In the genomic region with DNA sequence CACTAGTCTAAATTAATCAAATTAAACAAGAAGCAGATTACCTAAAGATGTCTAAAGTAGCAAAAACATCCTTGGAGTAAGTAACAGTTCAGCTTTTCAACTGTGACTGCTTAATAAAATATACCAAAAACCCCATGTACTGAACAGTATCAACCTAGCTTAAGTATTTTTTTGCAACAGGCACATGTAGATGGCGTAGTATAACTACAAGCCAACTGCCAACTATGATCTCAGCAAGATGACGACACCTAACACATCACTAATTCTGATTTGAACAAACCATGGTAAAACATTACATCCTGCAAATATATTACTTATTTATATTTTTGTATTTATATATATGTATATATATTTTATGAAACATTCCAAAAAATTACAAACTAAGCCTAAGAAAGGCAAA, we compare ENCODE assay signal across 16 cellular contexts. TPM values are rescaled to one million over a fixed set of nuclear protein-coding genes. Genes with fewer than 3 reads are reported as not detected.
DNase-seq lines count a peak whose midpoint lies in the region; ATAC-seq, FAIRE-seq and TF ChIP-seq lines count a peak whose summit lies in the region.
"Had no signal": no experiment of that assay in that cellular context is flagged by ENCODE, and none has a peak within 500 bp of the region (broad histone marks: within the 10 kb centered on the region; RNA-seq: fewer than 3 reads in every experiment).

No MANE protein-coding gene starts in this region.

- H3K4me3 ChIP-seq in SK-N-SH (ENCODE audit: low read depth in 2 of 2, low read length in 1 of 2): no peak overlapping the region
- no peak overlapping the region for H3K4me3 ChIP-seq in neural progenitor cell
- H3K4me3 ChIP-seq: HAP-1, MG63, Peyer's patch had no signal

- H3K9ac ChIP-seq in SK-N-SH (no peak overlapping the region), neural progenitor cell (no peak overlapping the region)

- peaks cover 31 to 33% of the 10 kb centered on the region in 2 experiments for H3K36me3 ChIP-seq in SK-N-SH (replicated peaks in 1 of 2; ENCODE audit: control insufficient read depth in 1 of 2, insufficient read depth in 2 of 2, low read length in 1 of 2)
- H3K36me3 ChIP-seq in neural progenitor cell: peaks cover 14% of the 10 kb centered on the region

- H3F3A ChIP-seq in SK-N-SH (replicated peaks; ENCODE audit: insufficient read depth) (peaks cover 54% of the 10 kb centered on the region), neural progenitor cell (ENCODE audit: low read depth) (no peaks in the 10 kb centered on the region)

- H3K27ac ChIP-seq in SK-N-SH (ENCODE audit: low read depth in 2 of 2, low read length in 1 of 2): peak overlapping the region in 1 of 2 experiments; percentile 61
- H3K27ac ChIP-seq in neural progenitor cell: no peak overlapping the region
- H3K27ac ChIP-seq: brain microvascular endothelial cell, Peyer's patch had no signal

- H2AFZ ChIP-seq in SK-N-SH (ENCODE audit: low read depth): no peak overlapping the region
- H2AFZ ChIP-seq in neural progenitor cell (replicated peaks): no peak overlapping the region

- H4K20me1 ChIP-seq in SK-N-SH (ENCODE audit: insufficient read depth): peaks cover 94% of the 10 kb centered on the region
- H4K20me1 ChIP-seq in neural progenitor cell (ENCODE audit: low read depth): peaks cover 90% of the 10 kb centered on the region

- H3K9me3 Mint-ChIP-seq in neural progenitor cell: peaks cover 13% of the 10 kb centered on the region

- H3K27me3 Mint-ChIP-seq in neural progenitor cell (ENCODE audit: insufficient read depth, low read depth): peaks cover 2% of the 10 kb centered on the region

- CTCF ChIA-PET in SK-N-SH (lab: Yijun Ruan, JAX): interaction anchor here (1.3 to 2.8 kb wide), 5 partner anchors 9 to 72 kb away, joined by 3 to 16 read pairs (median 4); a partner anchor contains a TSS

- peak; percentile 20; the same call in 2 of the 3 replicates for ATAC-seq in SK-N-SH treated with all-trans-retinoic acid at 6 μM for 48 hours
- ATAC-seq in GM18511 (IDR thresholded peaks at IDR 0.05; ENCODE audit: unreplicated experiment): no peak

- H3K4me1 ChIP-seq in SK-N-SH (ENCODE audit: control insufficient read depth in 1 of 2, insufficient read depth in 2 of 2, low read depth in 1 of 2, low read length in 1 of 2) (peaks cover 0 to 37% of the 10 kb centered on the region in 2 experiments), neural progenitor cell (no peaks in the 10 kb centered on the region)

- TF ChIP-seq EP300 in SK-N-SH (IDR thresholded peaks at IDR 0.05; ENCODE audit: borderline replicate concordance in 1 of 2, low read depth in 1 of 2, low read length in 1 of 2): no peak

- peaks cover 55% of the 10 kb centered on the region for H3K36me3 Mint-ChIP-seq in neural progenitor cell

- TF ChIP-seq CTCF in SK-N-SH (IDR thresholded peaks at IDR 0.05) (no peak), neural progenitor cell (IDR thresholded peaks at IDR 0.05) (no peak), GM13976 (IDR thresholded peaks at IDR 0.05; ENCODE audit: borderline replicate concordance, control extremely low read depth, extremely low read depth, insufficient read depth, missing control alignments) (no peak)

- DNase-seq in SK-N-SH (no peak), NCI-H226 (peak; percentile 41), neural progenitor cell (ENCODE audit: low spot score) (no peak), GM13976 (ENCODE audit: low spot score) (no peak), kidney glomerular epithelial cell (lab: John Stamatoyannopoulos, UW) (no peak)
- DNase-seq: activated CD4-positive, alpha-beta T cell treated with anti-CD3 and anti-CD28 coated beads, Interleukin-2, amount 50 U/mL, for 1 hour; brain microvascular endothelial cell; MG63; NCI-H510A treated with DMSO at 0.1 percent for 48 hours; Peyer's patch; posterior cingulate gyrus; stimulated activated CD4-positive, alpha-beta T cell treated with anti-CD3 and anti-CD28 coated beads, Interleukin-1b, Interleukin-23, amount 100 ng/mL, for 48 hours had no signal

- peaks cover 100% of the 10 kb centered on the region for H3K79me2 ChIP-seq in SK-N-SH (ENCODE audit: insufficient read depth)
- H3K79me2 ChIP-seq in neural progenitor cell (ENCODE audit: low read depth): peaks cover 100% of the 10 kb centered on the region

- no peak overlapping the region for H3K4me3 Mint-ChIP-seq in neural progenitor cell

- H3K9me3 ChIP-seq in SK-N-SH (no peaks in the 10 kb centered on the region), neural progenitor cell (ENCODE audit: low read depth) (no peaks in the 10 kb centered on the region)
- H3K9me3 ChIP-seq: HAP-1, MG63, Peyer's patch had no signal

- H3K9me2 ChIP-seq in SK-N-SH: no peaks in the 10 kb centered on the region

- 81% methylated on average over 2 of the region's 2 CpGs for WGBS in SK-N-SH (ENCODE audit: low lambda C conversion rate)

- FAIRE-seq in endometrium (lab: Jason Lieb, UNC): peak; percentile 37

- in situ Hi-C loops in GM13976 (cut with MboI; ENCODE audit: low sequenced_read_pairs, unreplicated experiment): no loop called here

- POLR2A ChIA-PET in SK-N-SH (lab: Yijun Ruan, JAX): interaction anchor here (0.7 kb wide), 1 partner anchor 25 kb away, joined by 3 read pairs; a partner anchor contains a TSS

- H3K27ac Mint-ChIP-seq in neural progenitor cell: no peak overlapping the region

- H3K4me2 ChIP-seq in SK-N-SH (no peak overlapping the region), neural progenitor cell (peak overlapping the region; percentile 0)

- H3K27me3 ChIP-seq in SK-N-SH (ENCODE audit: insufficient read depth) (no peaks in the 10 kb centered on the region), neural progenitor cell (no peaks in the 10 kb centered on the region)
- H3K27me3 ChIP-seq: brain microvascular endothelial cell, MG63, Peyer's patch had no signal

- TF ChIP-seq RAD21 in SK-N-SH (IDR thresholded peaks at IDR 0.05; ENCODE audit: low read length): no peak

- no peaks in the 10 kb centered on the region for H3K4me1 Mint-ChIP-seq in neural progenitor cell

TF ChIP-seq in SK-N-SH treated with all-trans-retinoic acid at 6 μM for 48 hours, 23 proteins besides CTCF, POLR2A, EP300 and RAD21 (continues in another document):
- TF ChIP-seq ZC3H10 (CRISPR knock-in tag; IDR thresholded peaks at IDR 0.05) (no peak), BACH2 (CRISPR knock-in tag; IDR thresholded peaks at IDR 0.05; ENCODE audit: borderline replicate concordance) (no peak), ISL1 (CRISPR knock-in tag; IDR thresholded peaks at IDR 0.05) (no peak), ZFP3 (CRISPR knock-in tag; IDR thresholded peaks at IDR 0.05) (no peak), ESRRG (CRISPR knock-in tag; IDR thresholded peaks at IDR 0.05) (no peak), ZFP30 (CRISPR knock-in tag; IDR thresholded peaks at IDR 0.05) (no peak), ARNTL (CRISPR knock-in tag; IDR thresholded peaks at IDR 0.05; ENCODE audit: borderline replicate concordance, low read depth) (no peak)
- TF ChIP-seq, protein P1, sequence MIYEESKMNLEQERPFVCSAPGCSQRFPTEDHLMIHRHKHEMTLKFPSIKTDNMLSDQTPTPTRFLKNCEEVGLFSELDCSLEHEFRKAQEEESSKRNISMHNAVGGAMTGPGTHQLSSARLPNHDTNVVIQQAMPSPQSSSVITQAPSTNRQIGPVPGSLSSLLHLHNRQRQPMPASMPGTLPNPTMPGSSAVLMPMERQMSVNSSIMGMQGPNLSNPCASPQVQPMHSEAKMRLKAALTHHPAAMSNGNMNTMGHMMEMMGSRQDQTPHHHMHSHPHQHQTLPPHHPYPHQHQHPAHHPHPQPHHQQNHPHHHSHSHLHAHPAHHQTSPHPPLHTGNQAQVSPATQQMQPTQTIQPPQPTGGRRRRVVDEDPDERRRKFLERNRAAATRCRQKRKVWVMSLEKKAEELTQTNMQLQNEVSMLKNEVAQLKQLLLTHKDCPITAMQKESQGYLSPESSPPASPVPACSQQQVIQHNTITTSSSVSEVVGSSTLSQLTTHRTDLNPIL (CRISPR knock-in tag; IDR thresholded peaks at IDR 0.05; ENCODE audit: low read depth): no peak

TF ChIP-seq in SK-N-SH, 30 proteins besides CTCF, POLR2A, EP300 and RAD21:
- TF ChIP-seq, protein P2, sequence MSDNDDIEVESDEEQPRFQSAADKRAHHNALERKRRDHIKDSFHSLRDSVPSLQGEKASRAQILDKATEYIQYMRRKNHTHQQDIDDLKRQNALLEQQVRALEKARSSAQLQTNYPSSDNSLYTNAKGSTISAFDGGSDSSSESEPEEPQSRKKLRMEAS (IDR thresholded peaks at IDR 0.05; ENCODE audit: low read depth): no peak
- TF ChIP-seq, protein P3, sequence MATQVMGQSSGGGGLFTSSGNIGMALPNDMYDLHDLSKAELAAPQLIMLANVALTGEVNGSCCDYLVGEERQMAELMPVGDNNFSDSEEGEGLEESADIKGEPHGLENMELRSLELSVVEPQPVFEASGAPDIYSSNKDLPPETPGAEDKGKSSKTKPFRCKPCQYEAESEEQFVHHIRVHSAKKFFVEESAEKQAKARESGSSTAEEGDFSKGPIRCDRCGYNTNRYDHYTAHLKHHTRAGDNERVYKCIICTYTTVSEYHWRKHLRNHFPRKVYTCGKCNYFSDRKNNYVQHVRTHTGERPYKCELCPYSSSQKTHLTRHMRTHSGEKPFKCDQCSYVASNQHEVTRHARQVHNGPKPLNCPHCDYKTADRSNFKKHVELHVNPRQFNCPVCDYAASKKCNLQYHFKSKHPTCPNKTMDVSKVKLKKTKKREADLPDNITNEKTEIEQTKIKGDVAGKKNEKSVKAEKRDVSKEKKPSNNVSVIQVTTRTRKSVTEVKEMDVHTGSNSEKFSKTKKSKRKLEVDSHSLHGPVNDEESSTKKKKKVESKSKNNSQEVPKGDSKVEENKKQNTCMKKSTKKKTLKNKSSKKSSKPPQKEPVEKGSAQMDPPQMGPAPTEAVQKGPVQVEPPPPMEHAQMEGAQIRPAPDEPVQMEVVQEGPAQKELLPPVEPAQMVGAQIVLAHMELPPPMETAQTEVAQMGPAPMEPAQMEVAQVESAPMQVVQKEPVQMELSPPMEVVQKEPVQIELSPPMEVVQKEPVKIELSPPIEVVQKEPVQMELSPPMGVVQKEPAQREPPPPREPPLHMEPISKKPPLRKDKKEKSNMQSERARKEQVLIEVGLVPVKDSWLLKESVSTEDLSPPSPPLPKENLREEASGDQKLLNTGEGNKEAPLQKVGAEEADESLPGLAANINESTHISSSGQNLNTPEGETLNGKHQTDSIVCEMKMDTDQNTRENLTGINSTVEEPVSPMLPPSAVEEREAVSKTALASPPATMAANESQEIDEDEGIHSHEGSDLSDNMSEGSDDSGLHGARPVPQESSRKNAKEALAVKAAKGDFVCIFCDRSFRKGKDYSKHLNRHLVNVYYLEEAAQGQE (IDR thresholded peaks at IDR 0.05; ENCODE audit: low read depth, low read length): no peak
- TF ChIP-seq RXRA (IDR thresholded peaks at IDR 0.05; ENCODE audit: borderline replicate concordance, low read depth): no peak
- no peak for TF ChIP-seq TEAD4 (IDR thresholded peaks at IDR 0.05; ENCODE audit: borderline replicate concordance, insufficient read depth)
- no peak for TF ChIP-seq MXI1 (IDR thresholded peaks at IDR 0.05; ENCODE audit: low read depth, low read length)
- TF ChIP-seq TCF12 (IDR thresholded peaks at IDR 0.05): no peak

RNA-seq across cellular contexts. Expression of a gene that starts 24.5 kb away (rescaled TPM):
- 63.3 and 81.9 TPM in 2 replicates for polyA plus RNA-seq in SK-N-SH (2012; rRNA removed)
- polyA plus RNA-seq in SK-N-SH (2012; cell fraction: cytosol; rRNA removed): 71.2 and 74.6 TPM in 2 replicates
- polyA plus RNA-seq in SK-N-SH (2012; cell fraction: nucleus; rRNA removed): 75.7 and 172 TPM in 2 replicates
- 275 and 410 TPM in 2 replicates for total RNA-seq in neural progenitor cell (ENCODE audit: low replicate concordance)
